Comparison of ENCODE assay signal across 18 cellular contexts in the genomic region with DNA sequence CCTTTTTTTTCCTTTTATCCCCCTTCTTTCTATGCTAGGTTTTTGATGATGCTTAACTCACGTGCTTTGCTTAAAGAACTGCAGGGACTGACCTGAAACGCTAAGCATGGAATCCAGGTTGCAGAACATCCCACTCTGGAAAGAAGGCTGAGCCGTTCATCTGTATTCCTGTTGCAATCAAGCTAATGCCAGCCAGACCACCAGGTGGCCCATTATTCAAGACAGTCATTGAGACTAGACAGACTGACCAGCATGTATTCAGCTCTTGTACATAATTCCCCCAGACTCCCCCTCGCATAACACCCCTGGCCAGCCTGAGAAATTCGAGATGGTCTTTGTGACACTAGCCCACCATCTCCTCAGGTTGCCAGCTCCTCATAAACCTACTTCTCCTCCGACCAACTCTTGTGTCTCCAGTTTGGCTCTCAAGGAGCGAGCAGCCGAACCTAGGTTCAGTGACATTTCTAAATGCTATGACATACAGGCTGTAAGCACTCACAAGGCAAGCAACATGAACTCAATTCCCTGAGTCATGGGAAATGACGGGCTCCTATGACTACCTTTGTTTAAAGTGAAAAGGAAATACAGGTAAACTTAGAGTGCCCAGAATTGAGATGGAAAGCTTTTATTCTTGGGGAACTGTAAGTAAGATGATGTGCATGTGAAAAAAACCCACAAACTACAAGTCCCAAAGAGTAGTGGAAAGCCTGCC.
A peak's percentile ranks its signal among the peaks of the same experiment; 100 is the strongest.
DNase-seq lines count a peak whose midpoint lies in the region; ATAC-seq and TF ChIP-seq lines count a peak whose summit lies in the region.
"Had no signal": no experiment of that assay in that cellular context is flagged by ENCODE, and none has a peak within 500 bp of the region (broad histone marks: within the 10 kb centered on the region; RNA-seq: fewer than 3 reads in every experiment).

No MANE protein-coding gene starts in this region.

- peaks cover 6% of the 10 kb centered on the region for H3K4me1 ChIP-seq in RWPE2 (ENCODE audit: insufficient read depth, poor library complexity, severe bottlenecking)
- H3K4me1 ChIP-seq in hepatocyte (ENCODE audit: insufficient read depth): no peaks in the 10 kb centered on the region

- H3K9me3 ChIP-seq in RWPE2 (ENCODE audit: severe bottlenecking) (no peaks in the 10 kb centered on the region), hepatocyte (ENCODE audit: low read depth) (no peaks in the 10 kb centered on the region)
- H3K9me3 ChIP-seq: ovary had no signal

- ATAC-seq in RWPE2 (ENCODE audit: low read depth): 0 out of 3 replicates have a peak, but pooled peaks have one; percentile 33

- H3K79me2 ChIP-seq in hepatocyte: no peaks in the 10 kb centered on the region

- H3K4me3 ChIP-seq in RWPE2 (ENCODE audit: severe bottlenecking): no peak overlapping the region
- no peak overlapping the region for H3K4me3 ChIP-seq in retinal pigment epithelial cell (ENCODE audit: low read length)
- H3K4me3 ChIP-seq in hepatocyte: no peak overlapping the region
- H3K4me3 ChIP-seq in coronary artery: no peak overlapping the region
- H3K4me3 ChIP-seq: A549, ovary, skin epidermis had no signal

- H3K4me2 ChIP-seq in hepatocyte: no peak overlapping the region
- H3K4me2 ChIP-seq: A549 had no signal

- H2AFZ ChIP-seq in hepatocyte: no peak overlapping the region

- 79% methylated on average over 9 of the region's 9 CpGs for whole genome bisulfite sequencing in hepatocyte (ENCODE audit: low lambda C conversion rate, missing lambda C conversion rate)

- no peaks in the 10 kb centered on the region for H4K20me1 ChIP-seq in hepatocyte (ENCODE audit: insufficient read depth, poor library complexity, severe bottlenecking)

- H3K27me3 ChIP-seq in RWPE2 (ENCODE audit: insufficient read depth, poor library complexity, severe bottlenecking): no peaks in the 10 kb centered on the region
- H3K27me3 ChIP-seq in hepatocyte: no peaks in the 10 kb centered on the region
- H3K27me3 ChIP-seq: ovary had no signal

- H3K9me2 ChIP-seq in hepatocyte (replicated peaks; ENCODE audit: insufficient read depth): no peaks in the 10 kb centered on the region

- H3K27ac ChIP-seq in RWPE2 (ENCODE audit: poor library complexity, severe bottlenecking): no peak overlapping the region
- H3K27ac ChIP-seq in epithelial cell of prostate: peak overlapping the region; percentile 50
- H3K27ac ChIP-seq in hepatocyte: no peak overlapping the region
- H3K27ac ChIP-seq in coronary artery: no peak overlapping the region
- H3K27ac ChIP-seq: ovary, skin epidermis had no signal

- TF ChIP-seq CTCF in RWPE2 (IDR thresholded peaks at IDR 0.05; ENCODE audit: poor library complexity, severe bottlenecking): no peak
- TF ChIP-seq CTCF in retinal pigment epithelial cell (conservative IDR thresholded peaks at IDR 0.05; ENCODE audit: low read depth, low read length): peak; percentile 22
- TF ChIP-seq CTCF in hepatocyte (IDR thresholded peaks at IDR 0.05; ENCODE audit: poor library complexity): no peak
- no peak for TF ChIP-seq CTCF in coronary artery (IDR thresholded peaks at IDR 0.05)

- H3K36me3 ChIP-seq in RWPE2 (ENCODE audit: low read depth): no peaks in the 10 kb centered on the region
- no peaks in the 10 kb centered on the region for H3K36me3 ChIP-seq in hepatocyte (replicated peaks; ENCODE audit: insufficient read depth, low read depth)
- H3K36me3 ChIP-seq: ovary had no signal

- DNase-seq in NCI-H748 (lab: John Stamatoyannopoulos, UW; ENCODE audit: unreplicated experiment): peak; percentile 36
- no peak for DNase-seq in NCI-H748 treated with DMSO at 0.1 percent for 48 hours (lab: John Stamatoyannopoulos, UW)
- DNase-seq in RWPE2 (ENCODE audit: low spot score): no peak
- DNase-seq in epithelial cell of prostate (ENCODE audit: low read depth, low spot score): peak; percentile 39
- no peak for DNase-seq in retinal pigment epithelial cell (ENCODE audit: low read depth)
- DNase-seq in hepatocyte (ENCODE audit: low spot score): no peak
- DNase-seq in anterior cingulate cortex (lab: John Stamatoyannopoulos, UW): no peak
- DNase-seq in coronary artery (ENCODE audit: low spot score): no peak
- DNase-seq: activated CD4-positive, CD25-positive, alpha-beta regulatory T cell treated with anti-CD3 and anti-CD28 coated beads, Interleukin-2, amount 50 U/mL, for 72 hours; activated naive CD8-positive, alpha-beta T cell treated with anti-CD3 and anti-CD28 coated beads, Interleukin-2, amount 10 ng/mL, durations not matched to agents 7 days and 5 days; Calu3; HCEC 1CT; NCI-H1048; NCI-H2227 treated with DMSO at 0.1 percent for 48 hours; ovary; T-helper 1 cell had no signal

Comparison
In these comparisons a context has a peak if more than half of its experiments do, and no peak if none do; other contexts are left out.
1. DNase-seq: peak in NCI-H748 (single experiment) and epithelial cell of prostate (single experiment); none in NCI-H748 treated with DMSO at 0.1 percent for 48 hours (single experiment), RWPE2 (single experiment), retinal pigment epithelial cell (single experiment), hepatocyte (single experiment), anterior cingulate cortex (0 of 58) and coronary artery (single experiment).